Comparison of ENCODE assay signal across 8 cellular contexts in the genomic region with DNA sequence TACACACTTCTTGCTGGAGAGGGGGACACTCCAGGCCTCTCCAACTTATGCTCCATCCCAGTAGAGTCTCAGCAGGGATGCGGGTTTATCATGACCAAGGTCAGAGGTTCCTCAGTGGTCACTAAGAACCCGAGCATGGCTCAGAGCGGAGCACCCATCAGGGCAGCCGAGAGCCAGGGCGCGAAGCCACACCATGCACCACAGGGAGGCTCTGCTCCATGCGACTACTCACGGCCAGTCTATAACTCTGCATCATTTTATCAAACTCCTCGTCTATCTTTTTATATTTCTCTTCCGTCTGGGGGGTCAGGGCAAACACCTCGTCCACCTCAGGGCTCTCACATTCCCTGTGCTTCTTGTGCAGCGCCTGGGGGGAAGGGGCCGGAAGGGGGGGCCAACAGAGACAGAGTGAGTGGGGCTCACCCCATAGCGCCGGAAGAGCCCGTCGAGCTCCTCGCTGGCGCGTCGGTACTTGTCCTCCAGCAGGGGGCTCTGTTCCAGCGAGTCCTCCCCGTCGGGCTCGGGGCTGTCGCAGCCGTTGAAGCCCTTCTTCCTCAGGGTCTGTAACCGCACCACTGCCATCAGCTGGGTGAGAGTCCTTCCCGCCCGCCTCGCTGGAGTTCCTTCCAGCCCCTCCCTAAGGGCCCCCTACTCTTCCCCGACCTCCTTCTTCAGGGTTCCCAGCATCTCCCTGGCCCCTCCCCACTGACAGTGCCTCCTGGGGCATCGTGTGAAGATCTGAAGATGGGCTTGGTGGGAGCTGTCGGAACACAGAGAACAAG. TPM values are rescaled to one million over a fixed set of nuclear protein-coding genes. Genes with fewer than 3 reads are reported as not detected.
DNase-seq lines count a peak whose midpoint lies in the region; ATAC-seq and TF ChIP-seq lines count a peak whose summit lies in the region.

No MANE protein-coding gene starts in this region.

- H3K27ac Mint-ChIP-seq in effector memory CD8-positive, alpha-beta T cell, result peak overlapping the region; percentile 85 to 98
- peak overlapping the region; percentile 90 to 93 for H3K27ac Mint-ChIP-seq in natural killer cell
- peak overlapping the region; percentile 89 to 95 for H3K27ac Mint-ChIP-seq in stimulated activated naive CD8-positive, alpha-beta T cell treated with anti-CD3 and anti-CD28 coated beads, Interleukin-15, amount 100 ng/mL, for 72 hours

- intact Hi-C loops in natural killer cell (cut with micrococcal nuclease), result loop anchor here (1.0 to 2.0 kb wide), 3 partner anchors 20 to 128 kb away; partner anchors contain the start of gene MEF2D

- ATAC-seq in GM18498 (IDR thresholded peaks at IDR 0.05; ENCODE audit: unreplicated experiment) (peak; percentile 72), natural killer cell (peak; percentile 80 to 89 (median 86)), GM19397 (IDR thresholded peaks at IDR 0.05; ENCODE audit: unreplicated experiment) (no peak)
- ATAC-seq in effector memory CD8-positive, alpha-beta T cell (replicated peaks), result peak; percentile 86
- peak; percentile 82 for ATAC-seq in stimulated activated naive CD8-positive, alpha-beta T cell treated with anti-CD3 and anti-CD28 coated beads, Interleukin-15, amount 100 ng/mL, for 72 hours

- DNase-seq in MV-4-11 (lab: John Stamatoyannopoulos, UW) (peak; percentile 49), natural killer cell (peak; percentile 68), kidney tubule cell (ENCODE audit: low spot score) (no peak)
- peak; percentile 60 to 67 for DNase-seq in activated CD8-positive, alpha-beta memory T cell treated with anti-CD3 and anti-CD28 coated beads for 1 hour (ENCODE audit: extremely low read depth in 1 of 2, low read depth in 1 of 2)
- DNase-seq in effector memory CD8-positive, alpha-beta T cell, result peak; percentile 77 to 80 (median 80)
- peak; percentile 72 to 76 for DNase-seq in stimulated activated naive CD8-positive, alpha-beta T cell treated with anti-CD3 and anti-CD28 coated beads, Interleukin-15, amount 100 ng/mL, for 72 hours

- H3K9me3 Mint-ChIP-seq in effector memory CD8-positive, alpha-beta T cell, result no peaks in the 10 kb centered on the region
- no peaks in the 10 kb centered on the region for H3K9me3 Mint-ChIP-seq in natural killer cell
- no peaks in the 10 kb centered on the region for H3K9me3 Mint-ChIP-seq in stimulated activated naive CD8-positive, alpha-beta T cell treated with anti-CD3 and anti-CD28 coated beads, Interleukin-15, amount 100 ng/mL, for 72 hours

- H3K36me3 Mint-ChIP-seq in effector memory CD8-positive, alpha-beta T cell (ENCODE audit: insufficient read depth), result peaks cover 85% of the 10 kb centered on the region
- H3K36me3 Mint-ChIP-seq in natural killer cell, result peaks cover 14% of the 10 kb centered on the region

- H3K27me3 Mint-ChIP-seq in effector memory CD8-positive, alpha-beta T cell, result no peaks in the 10 kb centered on the region
- no peaks in the 10 kb centered on the region for H3K27me3 Mint-ChIP-seq in natural killer cell (ENCODE audit: low read depth in 2 of 2)
- H3K27me3 Mint-ChIP-seq in stimulated activated naive CD8-positive, alpha-beta T cell treated with anti-CD3 and anti-CD28 coated beads, Interleukin-15, amount 100 ng/mL, for 72 hours, result no peaks in the 10 kb centered on the region

- peak; percentile 82 for TF ChIP-seq CTCF in natural killer cell (IDR thresholded peaks at IDR 0.05)

- peak overlapping the region; percentile 51 to 70 for H3K4me3 Mint-ChIP-seq in effector memory CD8-positive, alpha-beta T cell
- peak overlapping the region; percentile 58 for H3K4me3 Mint-ChIP-seq in natural killer cell
- H3K4me3 Mint-ChIP-seq in stimulated activated naive CD8-positive, alpha-beta T cell treated with anti-CD3 and anti-CD28 coated beads, Interleukin-15, amount 100 ng/mL, for 72 hours, result peak overlapping the region; percentile 46 to 82

- H3K4me1 Mint-ChIP-seq in effector memory CD8-positive, alpha-beta T cell (ENCODE audit: low read depth in 2 of 2), result peaks cover 42 to 55% of the 10 kb centered on the region in 2 donors
- peaks cover 37 to 61% of the 10 kb centered on the region in 2 donors for H3K4me1 Mint-ChIP-seq in natural killer cell
- peaks cover 76% of the 10 kb centered on the region for H3K4me1 Mint-ChIP-seq in stimulated activated naive CD8-positive, alpha-beta T cell treated with anti-CD3 and anti-CD28 coated beads, Interleukin-15, amount 100 ng/mL, for 72 hours

RNA-seq across cellular contexts. Expression of gene MEF2D, which starts 20.0 kb away (rescaled TPM):
- 100 to 1,000 TPM; 232 to 298 (median 284) TPM for total RNA-seq in natural killer cell
